21 cellular contexts compared by ENCODE assay signal in the genomic region with DNA sequence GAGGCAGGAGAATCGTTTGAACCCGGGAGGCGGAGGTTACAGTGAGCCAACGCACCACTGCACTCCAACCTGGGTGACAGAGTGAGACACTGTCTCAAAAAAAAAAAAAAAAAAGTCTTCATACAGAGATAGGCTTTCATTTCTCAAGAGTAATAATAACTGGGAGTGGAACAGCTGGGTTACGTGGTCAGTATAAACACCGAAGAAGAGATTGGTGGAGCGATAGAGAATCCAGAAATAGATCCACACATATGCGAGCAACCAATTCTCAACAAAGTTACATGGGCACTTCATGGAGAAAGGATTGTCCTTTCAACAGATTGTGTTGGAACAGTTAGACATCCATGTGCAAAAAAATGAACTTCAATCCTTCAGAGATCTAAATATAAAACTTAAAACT.
"Had no signal": no experiment of that assay in that cellular context is flagged by ENCODE, and none has a peak within 500 bp of the region (broad histone marks: within the 10 kb centered on the region; RNA-seq: fewer than 3 reads in every experiment).

No MANE protein-coding gene starts in this region.

- H3K9me3 Mint-ChIP-seq: stimulated activated naive CD8-positive, alpha-beta T cell treated with anti-CD3 and anti-CD28 coated beads, Interleukin-15, amount 100 ng/mL, for 72 hours had no signal

- DNase-seq: effector CD4-positive, alpha-beta T cell; hypothalamus; left ventricle myocardium superior; lower lobe of right lung; naive thymus-derived CD4-positive, alpha-beta T cell; nucleus accumbens; psoas muscle; sigmoid colon; stimulated activated CD4-positive, alpha-beta T cell treated with anti-CD3 and anti-CD28 coated beads, Interleukin-15, amount 100 ng/mL, for 24 hours; stimulated activated CD4-positive, alpha-beta T cell treated with anti-CD3 and anti-CD28 coated beads, Interleukin-4, amount 100 ng/mL, for 1 hour; stimulated activated CD8-positive, alpha-beta memory T cell treated with anti-CD3 and anti-CD28 coated beads, Interleukin-4, amount 100 ng/mL, for 48 hours; stimulated activated naive CD4-positive, alpha-beta T cell; stimulated activated naive CD8-positive, alpha-beta T cell treated with anti-CD3 and anti-CD28 coated beads, Interleukin-15, amount 100 ng/mL, for 72 hours; transverse colon; upper lobe of right lung; uterus had no signal

- H3K9me3 ChIP-seq: lower lobe of right lung, psoas muscle, sigmoid colon, suprapubic skin, transverse colon, upper lobe of right lung had no signal

- H3K4me1 Mint-ChIP-seq: nephron had no signal

- H3K27ac ChIP-seq: dorsolateral prefrontal cortex, lower lobe of right lung, psoas muscle, sigmoid colon, skin epidermis, suprapubic skin, transverse colon, upper lobe of right lung, uterus had no signal

- H3K27me3 Mint-ChIP-seq: naive thymus-derived CD4-positive, alpha-beta T cell; stimulated activated naive CD8-positive, alpha-beta T cell treated with anti-CD3 and anti-CD28 coated beads, Interleukin-15, amount 100 ng/mL, for 72 hours had no signal

- H3K27ac Mint-ChIP-seq: nephron; stimulated activated naive CD8-positive, alpha-beta T cell treated with anti-CD3 and anti-CD28 coated beads, Interleukin-15, amount 100 ng/mL, for 72 hours had no signal

- H3K36me3 ChIP-seq: sigmoid colon, transverse colon, upper lobe of right lung, uterus had no signal

- H3K27me3 ChIP-seq: dorsolateral prefrontal cortex, sigmoid colon, suprapubic skin, transverse colon, upper lobe of right lung, uterus had no signal

- H3K4me3 ChIP-seq: dorsolateral prefrontal cortex, lower lobe of right lung, psoas muscle, sigmoid colon, skin epidermis, suprapubic skin, transverse colon, upper lobe of right lung, uterus had no signal

- H3K4me3 Mint-ChIP-seq: nephron; stimulated activated naive CD8-positive, alpha-beta T cell treated with anti-CD3 and anti-CD28 coated beads, Interleukin-15, amount 100 ng/mL, for 72 hours had no signal

- H3K4me1 ChIP-seq: lower lobe of right lung, psoas muscle, sigmoid colon, suprapubic skin, transverse colon, upper lobe of right lung, uterus had no signal

- ATAC-seq: left ventricle myocardium superior; lower lobe of right lung; naive thymus-derived CD4-positive, alpha-beta T cell; psoas muscle; right cardiac atrium; stimulated activated naive CD8-positive, alpha-beta T cell treated with anti-CD3 and anti-CD28 coated beads, Interleukin-15, amount 100 ng/mL, for 72 hours; upper lobe of right lung had no signal
